Comparison of ENCODE assay signal across 8 cellular contexts in genomic region chr10:67763499-67764011, GRCh38.
A peak's percentile ranks its signal among the peaks of the same experiment; 100 is the strongest.
DNase-seq lines count a peak whose midpoint lies in the region; ATAC-seq and TF ChIP-seq lines count a peak whose summit lies in the region.

No MANE protein-coding gene starts in this region.

- H4K20me1 ChIP-seq in SK-N-SH (ENCODE audit: insufficient read depth): no peaks in the 10 kb centered on the region

- H3K27ac ChIP-seq in SK-N-SH (ENCODE audit: low read depth in 2 of 2, low read length in 1 of 2) (peak overlapping the region; percentile 39 to 92), heart left ventricle (peak overlapping the region; percentile 81 to 97 (median 95))

- POLR2A ChIA-PET in SK-N-SH (lab: Yijun Ruan, JAX): no interaction called here

- peaks cover 6% of the 10 kb centered on the region for H3K36me3 Mint-ChIP-seq in type B pancreatic cell

- H3K36me3 ChIP-seq in SK-N-SH (replicated peaks in 1 of 2; ENCODE audit: control insufficient read depth in 1 of 2, insufficient read depth in 2 of 2, low read length in 1 of 2) (no peaks in the 10 kb centered on the region), adipocyte (ENCODE audit: control insufficient read depth, insufficient read depth, low read length, severe bottlenecking) (no peaks in the 10 kb centered on the region), heart left ventricle (no peaks in the 10 kb centered on the region)

- peaks cover 5% of the 10 kb centered on the region for H3K4me1 Mint-ChIP-seq in type B pancreatic cell (ENCODE audit: unreplicated experiment)

- H3K27me3 Mint-ChIP-seq in type B pancreatic cell: peaks cover 11% of the 10 kb centered on the region

- no peak for TF ChIP-seq RAD21 in SK-N-SH (IDR thresholded peaks at IDR 0.05; ENCODE audit: low read length)

- peak; percentile 91 for DNase-seq in DMS53 (lab: John Stamatoyannopoulos, UW)
- DNase-seq in LHCN-M2 (ENCODE audit: low read depth): peak; percentile 44
- DNase-seq in SK-N-SH: peak; percentile 82
- DNase-seq in adipocyte (ENCODE audit: low read depth): peak; percentile 81
- DNase-seq in heart left ventricle: peak; percentile 73 to 91 (median 81)
- DNase-seq in pons (ENCODE audit: low spot score): peak; percentile 82
- peak; percentile 81 for DNase-seq in type B pancreatic cell (ENCODE audit: extremely low spot score, unreplicated experiment)

- TF ChIP-seq CTCF in SK-N-SH (IDR thresholded peaks at IDR 0.05) (no peak), heart left ventricle (IDR thresholded peaks at IDR 0.05) (no peak), type B pancreatic cell (conservative IDR thresholded peaks at IDR 0.05) (no peak)

- H3K4me2 ChIP-seq in SK-N-SH: peak overlapping the region; percentile 93

- H2AFZ ChIP-seq in SK-N-SH (ENCODE audit: low read depth): peak overlapping the region; percentile 96

- H3K9me2 ChIP-seq in SK-N-SH: no peaks in the 10 kb centered on the region

- TF ChIP-seq POLR2A in heart left ventricle (IDR thresholded peaks at IDR 0.05): peak in 1 of 2 donors; percentile 19

- H3K27me3 ChIP-seq in SK-N-SH (ENCODE audit: insufficient read depth) (no peaks in the 10 kb centered on the region), adipocyte (replicated peaks; ENCODE audit: control insufficient read depth, insufficient read depth, low read length) (no peaks in the 10 kb centered on the region), heart left ventricle (no peaks in the 10 kb centered on the region)

- H3F3A ChIP-seq in SK-N-SH (replicated peaks; ENCODE audit: insufficient read depth): peaks cover 7% of the 10 kb centered on the region

- peak overlapping the region; percentile 78; the same call in 1 of the 2 replicates for H3K9ac ChIP-seq in SK-N-SH
- H3K9ac ChIP-seq in adipocyte (ENCODE audit: low read length): peak overlapping the region; percentile 77

- H3K79me2 ChIP-seq in SK-N-SH (ENCODE audit: insufficient read depth): no peaks in the 10 kb centered on the region

- H3K9me3 Mint-ChIP-seq in type B pancreatic cell: no peaks in the 10 kb centered on the region

- H3K4me3 Mint-ChIP-seq in type B pancreatic cell: peak overlapping the region; percentile 95

- H3K9me3 ChIP-seq in SK-N-SH: no peaks in the 10 kb centered on the region
- H3K9me3 ChIP-seq in adipocyte (ENCODE audit: control insufficient read depth, low read length): no peaks in the 10 kb centered on the region
- no peaks in the 10 kb centered on the region for H3K9me3 ChIP-seq in heart left ventricle

- intact Hi-C loops in heart left ventricle (cut with DNase I): loop anchor here in 3 of 10 donors (5.0 to 10.0 kb wide), 3 partner anchors 66 to 99 kb away; partner anchors contain the start of gene CTNNA3 (in 3 of the 3)

- no peak for TF ChIP-seq EP300 in SK-N-SH (IDR thresholded peaks at IDR 0.05; ENCODE audit: borderline replicate concordance in 1 of 2, low read depth in 1 of 2, low read length in 1 of 2)

- WGBS in SK-N-SH (ENCODE audit: low lambda C conversion rate): 5% methylated on average over 16 of the region's 22 CpGs
- WGBS in heart left ventricle, 4 donors: 0 to 1% (median 0%) methylated on average over 22 of the region's 22 CpGs

- H3K27ac Mint-ChIP-seq in type B pancreatic cell: peak overlapping the region; percentile 99

- H3K4me3 ChIP-seq in SK-N-SH (ENCODE audit: low read depth in 2 of 2, low read length in 1 of 2): peak overlapping the region; percentile 83 to 93
- H3K4me3 ChIP-seq in adipocyte (ENCODE audit: low read length): peak overlapping the region; percentile 97
- peak overlapping the region; percentile 56 to 88 (median 75) for H3K4me3 ChIP-seq in heart left ventricle

- ATAC-seq in GM21737 (IDR thresholded peaks at IDR 0.05; ENCODE audit: unreplicated experiment) (peak; percentile 24), heart left ventricle (peak; percentile 71 to 78 (median 76))

- H3K4me1 ChIP-seq in SK-N-SH (ENCODE audit: control insufficient read depth in 1 of 2, insufficient read depth in 2 of 2, low read depth in 1 of 2, low read length in 1 of 2) (peaks cover 0 to 6% of the 10 kb centered on the region in 2 experiments; a peak in 2 of 4 replicates), adipocyte (ENCODE audit: control insufficient read depth, insufficient read depth, low read length) (peaks cover 5% of the 10 kb centered on the region), heart left ventricle (peaks cover 0 to 16% (median 4%) of the 10 kb centered on the region in 12 donors)

- CTCF ChIA-PET in SK-N-SH (lab: Yijun Ruan, JAX): interaction anchor here (1.0 to 2.6 kb wide), 3 partner anchors 16 to 66 kb away, joined by 4 to 14 read pairs (median 8); no protein-coding TSS in a partner anchor

TF ChIP-seq in SK-N-SH, 30 proteins besides CTCF, POLR2A, EP300 and RAD21:
- TF ChIP-seq NRF1 (IDR thresholded peaks at IDR 0.05; ENCODE audit: low read depth, low read length) (peak; percentile 79), GABPA (IDR thresholded peaks at IDR 0.05; ENCODE audit: low read depth) (no peak)
- TF ChIP-seq, protein P1, sequence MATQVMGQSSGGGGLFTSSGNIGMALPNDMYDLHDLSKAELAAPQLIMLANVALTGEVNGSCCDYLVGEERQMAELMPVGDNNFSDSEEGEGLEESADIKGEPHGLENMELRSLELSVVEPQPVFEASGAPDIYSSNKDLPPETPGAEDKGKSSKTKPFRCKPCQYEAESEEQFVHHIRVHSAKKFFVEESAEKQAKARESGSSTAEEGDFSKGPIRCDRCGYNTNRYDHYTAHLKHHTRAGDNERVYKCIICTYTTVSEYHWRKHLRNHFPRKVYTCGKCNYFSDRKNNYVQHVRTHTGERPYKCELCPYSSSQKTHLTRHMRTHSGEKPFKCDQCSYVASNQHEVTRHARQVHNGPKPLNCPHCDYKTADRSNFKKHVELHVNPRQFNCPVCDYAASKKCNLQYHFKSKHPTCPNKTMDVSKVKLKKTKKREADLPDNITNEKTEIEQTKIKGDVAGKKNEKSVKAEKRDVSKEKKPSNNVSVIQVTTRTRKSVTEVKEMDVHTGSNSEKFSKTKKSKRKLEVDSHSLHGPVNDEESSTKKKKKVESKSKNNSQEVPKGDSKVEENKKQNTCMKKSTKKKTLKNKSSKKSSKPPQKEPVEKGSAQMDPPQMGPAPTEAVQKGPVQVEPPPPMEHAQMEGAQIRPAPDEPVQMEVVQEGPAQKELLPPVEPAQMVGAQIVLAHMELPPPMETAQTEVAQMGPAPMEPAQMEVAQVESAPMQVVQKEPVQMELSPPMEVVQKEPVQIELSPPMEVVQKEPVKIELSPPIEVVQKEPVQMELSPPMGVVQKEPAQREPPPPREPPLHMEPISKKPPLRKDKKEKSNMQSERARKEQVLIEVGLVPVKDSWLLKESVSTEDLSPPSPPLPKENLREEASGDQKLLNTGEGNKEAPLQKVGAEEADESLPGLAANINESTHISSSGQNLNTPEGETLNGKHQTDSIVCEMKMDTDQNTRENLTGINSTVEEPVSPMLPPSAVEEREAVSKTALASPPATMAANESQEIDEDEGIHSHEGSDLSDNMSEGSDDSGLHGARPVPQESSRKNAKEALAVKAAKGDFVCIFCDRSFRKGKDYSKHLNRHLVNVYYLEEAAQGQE (IDR thresholded peaks at IDR 0.05; ENCODE audit: low read depth, low read length): no peak

Comparison
In these comparisons a context has a peak if more than half of its experiments do, and no peak if none do; other contexts are left out.
1. Peak in every context shown above with its lines: DNase-seq, ATAC-seq, H3K4me3 ChIP-seq and H3K27ac ChIP-seq.